Comparison of ENCODE assay signal across 21 cellular contexts in the genomic region with DNA sequence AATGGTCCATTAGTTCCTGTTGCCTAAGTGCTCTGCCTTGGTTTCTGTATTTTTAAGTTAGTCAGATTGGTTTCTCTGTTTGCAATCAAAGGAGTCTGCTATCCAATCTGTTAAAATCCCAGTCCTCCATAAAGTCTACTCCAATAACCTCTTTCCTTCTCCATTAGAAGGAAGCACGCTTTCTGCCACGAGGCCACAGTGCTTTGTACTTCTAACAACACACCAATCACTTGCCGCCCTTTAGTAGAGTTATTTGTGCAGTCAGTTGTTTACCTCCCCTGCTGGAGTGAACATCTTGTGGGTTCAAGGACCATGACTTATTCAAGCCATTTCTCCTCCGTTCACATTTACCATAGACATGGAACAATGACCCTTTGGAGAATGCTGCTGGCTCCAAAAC.
A peak's percentile ranks its signal among the peaks of the same experiment; 100 is the strongest.
DNase-seq lines count a peak whose midpoint lies in the region; ATAC-seq, FAIRE-seq and TF ChIP-seq lines count a peak whose summit lies in the region.
"Had no signal": no experiment of that assay in that cellular context is flagged by ENCODE, and none has a peak within 500 bp of the region (broad histone marks: within the 10 kb centered on the region; RNA-seq: fewer than 3 reads in every experiment).

No MANE protein-coding gene starts in this region.

- TF ChIP-seq POLR2A in GM12892 (IDR thresholded peaks at IDR 0.05; ENCODE audit: low read depth, low read length) = no peak

- no peak for FAIRE-seq in GM12892 (lab: Jason Lieb, UNC)
- FAIRE-seq: A204.1, D721Med, G401.6, GM12891, GM18507, GM19239 had no signal

- DNase-seq in DMS79 (lab: John Stamatoyannopoulos, UW) = peak; percentile 88
- DNase-seq in NCI-H187 treated with DMSO at 0.1 percent for 48 hours (lab: John Stamatoyannopoulos, UW) = peak; percentile 36
- DNase-seq in NCI-H345 treated with DMSO at 0.1 percent for 48 hours (lab: John Stamatoyannopoulos, UW; ENCODE audit: unreplicated experiment) = peak; percentile 47
- no peak for DNase-seq in NCI-H1092 treated with DMSO at 0.1 percent for 48 hours (lab: John Stamatoyannopoulos, UW)
- DNase-seq in GM12892 (ENCODE audit: insufficient read length) = no peak
- DNase-seq in SKM-1 (lab: John Stamatoyannopoulos, UW; ENCODE audit: unreplicated experiment) = no peak
- DNase-seq: 8988T; ACHN; BE2C; Caco-2; Calu3; CD4-positive, alpha-beta T cell; CD8-positive, alpha-beta T cell; GF-D8 had no signal

- ATAC-seq in GM18511 (IDR thresholded peaks at IDR 0.05; ENCODE audit: unreplicated experiment) = no peak
- ATAC-seq: CD8-positive, alpha-beta T cell had no signal

Comparison
In these comparisons a context has a peak if more than half of its experiments do, and no peak if none do; other contexts are left out.
1. DNase-seq: peak in DMS79 (single experiment), NCI-H187 treated with DMSO at 0.1 percent for 48 hours (single experiment) and NCI-H345 treated with DMSO at 0.1 percent for 48 hours (single experiment); none in NCI-H1092 treated with DMSO at 0.1 percent for 48 hours (single experiment), GM12892 (single experiment) and SKM-1 (single experiment).